ENCODE assay signal across 14 cellular contexts in genomic region chr9:133880851-133881634, GRCh38.
DNase-seq lines count a peak whose midpoint lies in the region; ATAC-seq, FAIRE-seq and TF ChIP-seq lines count a peak whose summit lies in the region.
"Had no signal": no experiment of that assay in that cellular context is flagged by ENCODE, and none has a peak within 500 bp of the region (broad histone marks: within the 10 kb centered on the region; RNA-seq: fewer than 3 reads in every experiment).

No MANE protein-coding gene starts in this region.

- peaks cover 99% of the 10 kb centered on the region for H3K4me1 Mint-ChIP-seq in brain

- TF ChIP-seq POLR2A in HepG2 (IDR thresholded peaks at IDR 0.05; ENCODE audit: insufficient read depth in 1 of 2, low read depth in 2 of 2, low read length in 2 of 2): no peak

- no peak overlapping the region for H3K4me3 ChIP-seq in HepG2 (replicated peaks in 1 of 3; ENCODE audit: insufficient read depth in 1 of 3, low read depth in 2 of 3, low read length in 3 of 3)
- H3K4me3 ChIP-seq in colonic mucosa: no peak overlapping the region
- H3K4me3 ChIP-seq: transverse colon had no signal

- H3K4me1 ChIP-seq in HepG2 (ENCODE audit: insufficient read depth, low read length) (peaks cover 73% of the 10 kb centered on the region), colonic mucosa (no peaks in the 10 kb centered on the region)
- H3K4me1 ChIP-seq: transverse colon had no signal

- DNase-seq in left ventricle myocardium superior (no peak), Right ventricle myocardium superior (no peak), HepG2 (ENCODE audit: low spot score) (no peak), GM10248 (ENCODE audit: extremely low spot score) (no peak), NCI-H524 (lab: John Stamatoyannopoulos, UW) (no peak), colonic mucosa (no peak), medulla oblongata (ENCODE audit: extremely low spot score) (no peak)
- DNase-seq: activated CD4-positive, alpha-beta memory T cell treated with anti-CD3 and anti-CD28 coated beads for 36 hours; effector CD4-positive, alpha-beta T cell; GDM1; transverse colon had no signal

- H3K9me3 ChIP-seq in HepG2 (ENCODE audit: low read length): no peaks in the 10 kb centered on the region
- H3K9me3 ChIP-seq in colonic mucosa: no peaks in the 10 kb centered on the region
- H3K9me3 ChIP-seq: transverse colon had no signal

- CTCF ChIA-PET in HepG2 (lab: Yijun Ruan, JAX; ENCODE audit: low intra/inter-chr PET ratio, low total read pairs): no interaction called here
- CTCF ChIA-PET in GM10248 (lab: Yijun Ruan, JAX): interaction anchor here (1.0 kb wide), 1 partner anchor 11 kb away, joined by 3 read pairs; no protein-coding TSS in a partner anchor

- peak overlapping the region in 1 of 5 experiments; percentile 24 for H3K4me3 Mint-ChIP-seq in brain
- H3K4me3 Mint-ChIP-seq: activated CD4-positive, alpha-beta memory T cell treated with anti-CD3 and anti-CD28 coated beads for 36 hours; activated naive CD8-positive, alpha-beta T cell; T-helper 1 cell treated with Interleukin-12 subunit alpha and Interleukin-12 subunit beta and Interleukin-4 antibody, amounts not matched to agents 30 μg/mL and 1 μg/mL, for 36 hours had no signal

- no peak overlapping the region for H3K9ac ChIP-seq in HepG2 (ENCODE audit: insufficient read depth, low read depth, low read length)
- no peak overlapping the region for H3K9ac ChIP-seq in colonic mucosa (ENCODE audit: low read depth in 2 of 2, low read length in 2 of 2)

- H3K27me3 Mint-ChIP-seq in brain: peaks cover 9% of the 10 kb centered on the region
- H3K27me3 Mint-ChIP-seq: activated CD4-positive, alpha-beta memory T cell treated with anti-CD3 and anti-CD28 coated beads for 36 hours; activated naive CD8-positive, alpha-beta T cell had no signal

- ATAC-seq in left ventricle myocardium superior (peak; percentile 18), Right ventricle myocardium superior (ENCODE audit: poor library complexity) (no peak), HepG2 (no peak)

- FAIRE-seq in HepG2 (lab: Jason Lieb, UNC): no peak

- in situ Hi-C loops in HepG2 (cut with HindIII; ENCODE audit: extremely low pct_ligation_motif_present, low pct_unique_long_range_greater_than_20kb): no loop called here

- TF ChIP-seq CTCF in brain (conservative IDR thresholded peaks at IDR 0.05): no peak
- no peak for TF ChIP-seq CTCF in HepG2 (CRISPR knock-in tag; IDR thresholded peaks at IDR 0.05)
- TF ChIP-seq CTCF in GM10248 (IDR thresholded peaks at IDR 0.05; ENCODE audit: control extremely low read depth, extremely low read depth, low read depth, missing control alignments): no peak
- no peak for TF ChIP-seq CTCF in colonic mucosa (IDR thresholded peaks at IDR 0.05)

- intact Hi-C loops in left ventricle myocardium superior (cut with micrococcal nuclease) (no loop called here), Right ventricle myocardium superior (cut with DNase I) (no loop called here), HepG2 (cut with micrococcal nuclease; ENCODE audit: unreplicated experiment) (no loop called here), colonic mucosa (cut with DNase I) (no loop called here)

- H3K27ac Mint-ChIP-seq in brain: peak overlapping the region; percentile 76 to 98 (median 96)
- H3K27ac Mint-ChIP-seq: activated CD4-positive, alpha-beta memory T cell treated with anti-CD3 and anti-CD28 coated beads for 36 hours; activated naive CD8-positive, alpha-beta T cell; T-helper 1 cell treated with Interleukin-12 subunit alpha and Interleukin-12 subunit beta and Interleukin-4 antibody, amounts not matched to agents 30 μg/mL and 1 μg/mL, for 36 hours had no signal

- H4K20me1 ChIP-seq in HepG2 (ENCODE audit: insufficient read depth, low read length): peaks cover 37% of the 10 kb centered on the region; the same call in 1 of the 2 replicates

- POLR2A ChIA-PET in HepG2 (lab: Yijun Ruan, JAX) (no interaction called here), GM10248 (lab: Yijun Ruan, JAX) (no interaction called here)

- no peak overlapping the region for H3K4me2 ChIP-seq in HepG2 (ENCODE audit: low read depth, low read length)

- no peaks in the 10 kb centered on the region for H3K9me3 Mint-ChIP-seq in brain
- H3K9me3 Mint-ChIP-seq: activated CD4-positive, alpha-beta memory T cell treated with anti-CD3 and anti-CD28 coated beads for 36 hours; T-helper 1 cell treated with Interleukin-12 subunit alpha and Interleukin-12 subunit beta and Interleukin-4 antibody, amounts not matched to agents 30 μg/mL and 1 μg/mL, for 36 hours had no signal

- H3K27me3 ChIP-seq in HepG2 (ENCODE audit: control insufficient read depth in 1 of 2, insufficient read depth in 2 of 2, low read length in 2 of 2): no peaks in the 10 kb centered on the region
- no peaks in the 10 kb centered on the region for H3K27me3 ChIP-seq in colonic mucosa
- H3K27me3 ChIP-seq: transverse colon had no signal

- BruUV-seq in HepG2 (replicated peaks; lab: Mats Ljungman, UMichigan): no TSS peak

- no peak for TF ChIP-seq RAD21 in HepG2 (CRISPR knock-in tag; IDR thresholded peaks at IDR 0.05)

- TF ChIP-seq EP300 in HepG2 (IDR thresholded peaks at IDR 0.05; ENCODE audit: low read depth in 2 of 2, low read length in 2 of 2): no peak
- no peak for TF ChIP-seq EP300 in HepG2 (CRISPR knock-in tag; IDR thresholded peaks at IDR 0.05; ENCODE audit: borderline replicate concordance)

- H2AFZ ChIP-seq in HepG2 (ENCODE audit: low read length): no peak overlapping the region

- H3K27ac ChIP-seq in HepG2 (ENCODE audit: extremely low read length, insufficient read depth, low read length): peak overlapping the region; percentile 9
- H3K27ac ChIP-seq in colonic mucosa: no peak overlapping the region
- H3K27ac ChIP-seq: transverse colon had no signal

- H3K36me3 Mint-ChIP-seq in brain: no peaks in the 10 kb centered on the region
- H3K36me3 Mint-ChIP-seq: activated CD4-positive, alpha-beta memory T cell treated with anti-CD3 and anti-CD28 coated beads for 36 hours; activated naive CD8-positive, alpha-beta T cell had no signal

- peaks cover 1 to 19% of the 10 kb centered on the region in 2 experiments; a peak in 4 of 5 replicates for H3K36me3 ChIP-seq in HepG2 (replicated peaks in 1 of 2; ENCODE audit: control insufficient read depth in 1 of 2, insufficient read depth in 2 of 2, low read length in 2 of 2)
- H3K36me3 ChIP-seq in colonic mucosa: no peaks in the 10 kb centered on the region
- H3K36me3 ChIP-seq: transverse colon had no signal

- 100% methylated on average over 6 of the region's 20 CpGs for WGBS in HepG2 (ENCODE audit: low lambda C conversion rate)

- H3K79me2 ChIP-seq in HepG2 (ENCODE audit: insufficient read depth, low read length): peaks cover 91% of the 10 kb centered on the region

TF ChIP-seq in HepG2, 621 proteins besides CTCF, POLR2A, EP300 and RAD21:
- no peak for TF ChIP-seq ZNF563 (CRISPR knock-in tag; IDR thresholded peaks at IDR 0.05)
- 0 out of 2 replicates have a peak, but pooled peaks have one; percentile 5 for TF ChIP-seq HDAC1 (CRISPR knock-in tag; IDR thresholded peaks at IDR 0.05)
- no peak for TF ChIP-seq NFIC (IDR thresholded peaks at IDR 0.05; ENCODE audit: low read length)
- TF ChIP-seq ZMYM2 (CRISPR knock-in tag; IDR thresholded peaks at IDR 0.05): no peak
- TF ChIP-seq MYC (CRISPR knock-in tag; IDR thresholded peaks at IDR 0.05; ENCODE audit: borderline replicate concordance): no peak
- no peak for TF ChIP-seq NR1H2 (CRISPR knock-in tag; IDR thresholded peaks at IDR 0.05; ENCODE audit: borderline replicate concordance, low read depth)
- peak; percentile 51 for TF ChIP-seq AGO2 (optimal IDR thresholded peaks at IDR 0.05; ENCODE audit: low read depth, low read length)
- no peak for TF ChIP-seq PLRG1 (conservative IDR thresholded peaks at IDR 0.05)
